1 cellular context compared by ENCODE assay signal in genomic region chr9:17134843-17135577, GRCh38.
TF ChIP-seq lines count a peak whose summit lies in the region.

Gene CNTLN, plus strand, starts transcription at chr9:17135040. Its CDS starts 26 bp downstream, at chr9:17135066.

TF ChIP-seq in HepG2, 621 proteins besides CTCF, POLR2A, EP300 and RAD21 (continued from another document and continues in another):
- TF ChIP-seq ZXDC (CRISPR knock-in tag; IDR thresholded peaks at IDR 0.05) = no peak
- peak; percentile 18; the same call in 1 of the 2 replicates for TF ChIP-seq TFAP4 (IDR thresholded peaks at IDR 0.05; ENCODE audit: borderline replicate concordance, low read depth)
- peak; percentile 77 for TF ChIP-seq ZNF225 (CRISPR knock-in tag; IDR thresholded peaks at IDR 0.05)
- TF ChIP-seq PAXIP1 (CRISPR knock-in tag; conservative IDR thresholded peaks at IDR 0.05) = no peak; the same call in 1 of the 2 replicates
- no peak for TF ChIP-seq SOX6 (IDR thresholded peaks at IDR 0.05)
- no peak for TF ChIP-seq SOX6 (CRISPR knock-in tag; IDR thresholded peaks at IDR 0.05)
- TF ChIP-seq KLF11 (CRISPR knock-in tag; IDR thresholded peaks at IDR 0.05) = no peak
- TF ChIP-seq NCOA1 (CRISPR knock-in tag; IDR thresholded peaks at IDR 0.05) = no peak
- no peak for TF ChIP-seq IKZF5 (CRISPR knock-in tag; IDR thresholded peaks at IDR 0.05)
- TF ChIP-seq CENPX (CRISPR knock-in tag; IDR thresholded peaks at IDR 0.05) = no peak
- peak; percentile 66; the same call in 1 of the 2 replicates for TF ChIP-seq ZSCAN5A (CRISPR knock-in tag; IDR thresholded peaks at IDR 0.05; ENCODE audit: borderline replicate concordance)
- TF ChIP-seq NFATC3 (CRISPR knock-in tag; IDR thresholded peaks at IDR 0.05) = no peak
- TF ChIP-seq MAF1 (CRISPR knock-in tag; IDR thresholded peaks at IDR 0.05; ENCODE audit: borderline replicate concordance) = no peak
- TF ChIP-seq ZNF510 (CRISPR knock-in tag; IDR thresholded peaks at IDR 0.05; ENCODE audit: low read depth) = no peak
- no peak for TF ChIP-seq ZBTB1 (CRISPR knock-in tag; IDR thresholded peaks at IDR 0.05; ENCODE audit: borderline replicate concordance)
- peak; percentile 67; the same call in 1 of the 2 replicates for TF ChIP-seq CCDC6 (CRISPR knock-in tag; IDR thresholded peaks at IDR 0.05)
- TF ChIP-seq SYNCRIP (IDR thresholded peaks at IDR 0.05; ENCODE audit: insufficient read depth, low read depth, low read length) = no peak
- no peak for TF ChIP-seq ZNF839 (CRISPR knock-in tag; IDR thresholded peaks at IDR 0.05; ENCODE audit: borderline replicate concordance)
- peak; percentile 74; the same call in 1 of the 2 replicates for TF ChIP-seq ZNF747 (CRISPR knock-in tag; IDR thresholded peaks at IDR 0.05; ENCODE audit: borderline replicate concordance)
- TF ChIP-seq ARID4A (CRISPR knock-in tag; IDR thresholded peaks at IDR 0.05; ENCODE audit: borderline replicate concordance) = peak; percentile 66; the same call in 1 of the 2 replicates
- TF ChIP-seq CC2D1A (CRISPR knock-in tag; IDR thresholded peaks at IDR 0.05) = no peak
- no peak for TF ChIP-seq ZSCAN30 (CRISPR knock-in tag; IDR thresholded peaks at IDR 0.05)
- TF ChIP-seq ZNF230 (CRISPR knock-in tag; IDR thresholded peaks at IDR 0.05) = no peak
- no peak for TF ChIP-seq FIP1L1 (IDR thresholded peaks at IDR 0.05; ENCODE audit: borderline replicate concordance, insufficient read depth, low read depth, low read length)
- TF ChIP-seq ARID3A (IDR thresholded peaks at IDR 0.05; ENCODE audit: low read depth, low read length) = no peak
- TF ChIP-seq ZNF543 (CRISPR knock-in tag; IDR thresholded peaks at IDR 0.05) = 0 out of 2 replicates have a peak, but pooled peaks have one; percentile 24
- peak; percentile 78 for TF ChIP-seq ZMYM4 (CRISPR knock-in tag; IDR thresholded peaks at IDR 0.05)
- TF ChIP-seq GFI1 (CRISPR knock-in tag; IDR thresholded peaks at IDR 0.05; ENCODE audit: borderline replicate concordance) = no peak
- TF ChIP-seq NFKB2 (CRISPR knock-in tag; IDR thresholded peaks at IDR 0.05; ENCODE audit: borderline replicate concordance) = peak; percentile 62; the same call in 1 of the 2 replicates
- TF ChIP-seq ZNF652 (CRISPR knock-in tag; IDR thresholded peaks at IDR 0.05; ENCODE audit: borderline replicate concordance, low read depth) = no peak
- no peak for TF ChIP-seq RCOR2 (CRISPR knock-in tag; IDR thresholded peaks at IDR 0.05)
- TF ChIP-seq ZNF318 (CRISPR knock-in tag; IDR thresholded peaks at IDR 0.05) = no peak
